In the genomic region with DNA sequence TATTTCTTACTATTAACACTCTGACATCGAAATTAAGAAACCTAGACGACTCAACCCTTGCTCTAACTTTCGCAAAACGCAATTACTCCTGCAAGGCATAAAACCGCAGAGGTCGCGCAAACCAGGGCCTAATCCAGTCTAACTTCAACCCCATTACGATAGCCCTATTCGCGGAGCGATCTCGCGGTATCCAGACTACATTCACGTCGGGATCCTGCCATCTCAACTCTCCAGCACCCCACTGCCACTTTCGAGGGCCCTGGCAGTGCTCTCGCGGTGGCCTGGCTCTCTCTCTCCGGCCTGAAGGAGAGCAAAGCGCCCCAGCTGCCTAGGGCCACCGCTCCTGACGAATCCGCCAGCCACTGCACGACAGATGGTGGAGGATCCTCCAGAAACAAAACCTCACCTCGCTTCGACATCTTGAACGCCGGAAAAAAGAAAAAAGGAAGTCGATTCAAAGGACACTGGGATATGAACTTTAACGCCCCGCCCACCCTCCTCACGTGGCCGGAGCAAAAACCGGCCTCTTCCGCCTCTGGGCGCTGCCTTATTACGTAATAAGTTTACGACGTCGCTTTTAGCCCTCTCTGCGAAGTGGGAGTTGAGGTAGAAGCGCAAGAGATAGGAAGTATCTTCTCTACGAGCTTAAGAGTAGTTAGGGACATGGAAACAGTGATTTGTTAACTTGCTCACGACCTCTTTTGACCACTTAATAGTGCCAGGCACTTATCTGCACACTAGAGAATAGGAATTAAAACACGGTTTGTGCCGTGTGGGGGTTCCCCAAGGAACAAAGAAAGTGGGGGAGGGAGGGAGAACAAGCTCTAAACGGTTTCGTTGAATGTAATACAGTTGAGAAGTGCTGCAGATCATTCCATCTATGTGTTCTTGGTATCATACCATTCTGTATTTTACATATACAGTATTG, we compare ENCODE assay signal across 8 cellular contexts. TPM values are rescaled to one million over a fixed set of nuclear protein-coding genes. Genes with fewer than 3 reads are reported as not detected.
A peak's percentile ranks its signal among the peaks of the same experiment; 100 is the strongest.
DNase-seq lines count a peak whose midpoint lies in the region; ATAC-seq and TF ChIP-seq lines count a peak whose summit lies in the region.

A gene (minus strand): TSS at position 430 of the 928 bp plus-strand sequence. CDS start 11 bp downstream, at position 419.

- H3K27me3 ChIP-seq in BE2C: no peaks in the 10 kb centered on the region; the same call in 1 of the 2 replicates

- peak within 1 kb of the TSS; percentile 69 to 99 for H3K27ac ChIP-seq in coronary artery

- TF ChIP-seq CTCF in BE2C (IDR thresholded peaks at IDR 0.05; ENCODE audit: low read depth, low read length): no peak
- no peak for TF ChIP-seq CTCF in coronary artery (IDR thresholded peaks at IDR 0.05)

- POLR2A ChIA-PET in activated CD4-positive, alpha-beta T cell treated with anti-CD3 and anti-CD28 coated beads, Interleukin-2, amount 10 ng/mL, durations not matched to agents 7 days and 5 days (lab: Charles Lee): interaction anchor here (0.6 to 1.2 kb wide), 6 partner anchors 14 to 300 kb away, joined by 3 to 6 read pairs (median 4); a partner anchor contains a TSS

- peaks cover 47% of the 10 kb centered on the region for H3K4me1 Mint-ChIP-seq in activated CD4-positive, alpha-beta T cell treated with anti-CD3 and anti-CD28 coated beads, Interleukin-2, amount 10 ng/mL, durations not matched to agents 7 days and 5 days

- CTCF ChIA-PET in activated CD4-positive, alpha-beta T cell treated with anti-CD3 and anti-CD28 coated beads, Interleukin-2, amount 10 ng/mL, durations not matched to agents 7 days and 5 days (lab: Charles Lee): interaction anchor here (0.6 to 3.6 kb wide), 12 partner anchors 10 to 300 kb away, joined by 3 to 16 read pairs (median 3); a partner anchor contains a TSS

- H3K27me3 Mint-ChIP-seq in activated CD4-positive, alpha-beta T cell treated with anti-CD3 and anti-CD28 coated beads, Interleukin-2, amount 10 ng/mL, durations not matched to agents 7 days and 5 days: no peaks in the 10 kb centered on the region

- H3K4me1 ChIP-seq in BE2C: no peaks in the 10 kb centered on the region; the same call in 1 of the 2 replicates

- DNase-seq in BE2C (peak; percentile 95), NCI-H748 (lab: John Stamatoyannopoulos, UW; ENCODE audit: unreplicated experiment) (peak; percentile 99), coronary artery (ENCODE audit: low spot score) (peak; percentile 96), left lobe of liver (ENCODE audit: low spot score) (peak; percentile 95)
- DNase-seq in activated CD4-positive, alpha-beta T cell treated with anti-CD3 and anti-CD28 coated beads, Interleukin-2, amount 10 ng/mL, durations not matched to agents 7 days and 5 days: peak; percentile 95
- DNase-seq in stimulated activated CD4-positive, alpha-beta T cell treated with anti-CD3 and anti-CD28 coated beads, Interleukin-2, amount 100 ng/mL, for 24 hours: peak; percentile 91 to 92

- H3K4me3 Mint-ChIP-seq in activated CD4-positive, alpha-beta T cell treated with anti-CD3 and anti-CD28 coated beads, Interleukin-2, amount 10 ng/mL, durations not matched to agents 7 days and 5 days: peak within 1 kb of the TSS; percentile 92

- peaks cover 48% of the 10 kb centered on the region for H3K36me3 ChIP-seq in BE2C

- H3K4me3 ChIP-seq in BE2C (ENCODE audit: low read depth, low read length) (peak within 1 kb of the TSS; percentile 89), coronary artery (peak within 1 kb of the TSS; percentile 83)

- peak within 1 kb of the TSS; percentile 98 for H3K27ac Mint-ChIP-seq in activated CD4-positive, alpha-beta T cell treated with anti-CD3 and anti-CD28 coated beads, Interleukin-2, amount 10 ng/mL, durations not matched to agents 7 days and 5 days

- H3K9me3 ChIP-seq in BE2C: no peaks in the 10 kb centered on the region

- no peaks in the 10 kb centered on the region for H3K9me3 Mint-ChIP-seq in activated CD4-positive, alpha-beta T cell treated with anti-CD3 and anti-CD28 coated beads, Interleukin-2, amount 10 ng/mL, durations not matched to agents 7 days and 5 days

- peak; percentile 89 for ATAC-seq in GM19324 (IDR thresholded peaks at IDR 0.05; ENCODE audit: low FRiP score, unreplicated experiment)
- ATAC-seq in HG03520 (IDR thresholded peaks at IDR 0.05; ENCODE audit: unreplicated experiment): peak; percentile 68
- peak; percentile 94 for ATAC-seq in left lobe of liver

- H3K36me3 Mint-ChIP-seq in activated CD4-positive, alpha-beta T cell treated with anti-CD3 and anti-CD28 coated beads, Interleukin-2, amount 10 ng/mL, durations not matched to agents 7 days and 5 days (ENCODE audit: low read depth): peaks cover 48% of the 10 kb centered on the region

RNA-seq across cellular contexts. Expression of the gene that starts here (rescaled TPM):
- 917 TPM for polyA plus RNA-seq in BE2C (2012; ENCODE audit: insufficient read depth, insufficient read length, low read depth)
- total RNA-seq in activated CD4-positive, alpha-beta T cell treated with anti-CD3 and anti-CD28 coated beads, Interleukin-2, amount 10 ng/mL, durations not matched to agents 7 days and 5 days: 1,000 to 10,000 TPM; 1,147 to 1,160 TPM
- 371 TPM for total RNA-seq in left lobe of liver

Comparison
In these comparisons a context has a peak if more than half of its experiments do, and no peak if none do; other contexts are left out.
1. Peak in every context shown above with its lines: DNase-seq, ATAC-seq, H3K4me3 ChIP-seq and H3K27ac ChIP-seq.